1 cellular context compared by ENCODE assay signal in the genomic region with DNA sequence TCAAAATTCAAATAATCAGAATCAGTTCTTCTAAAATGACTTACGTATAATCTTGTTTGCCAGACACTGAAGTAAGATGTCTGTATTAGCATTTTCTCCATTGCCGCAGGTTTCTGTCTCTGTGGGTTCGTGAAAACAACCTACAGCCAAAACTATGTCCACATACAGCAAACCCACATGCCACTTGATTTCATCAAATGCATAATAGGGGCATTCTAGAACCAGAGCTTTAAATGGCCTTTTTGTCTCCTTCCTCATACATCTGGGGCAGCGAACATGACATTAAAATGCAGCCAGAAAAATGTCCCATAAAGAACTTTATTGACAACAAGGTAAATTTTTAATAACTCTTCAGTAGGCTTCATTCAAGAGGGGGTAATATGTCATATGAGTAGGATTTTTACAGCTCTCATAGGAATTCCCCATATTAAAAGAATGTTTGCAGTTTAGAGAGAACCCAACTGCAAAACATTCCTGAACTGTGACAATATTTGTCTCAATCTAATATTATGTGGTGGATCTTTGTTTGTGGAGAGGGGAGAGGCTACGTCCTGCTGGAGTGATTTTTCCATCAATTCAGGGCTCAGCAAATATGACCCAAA.
TF ChIP-seq lines count a peak whose summit lies in the region.

No MANE protein-coding gene starts in this region.

TF ChIP-seq in HepG2, 621 proteins besides CTCF, POLR2A, EP300 and RAD21 (continued from another document):
- TF ChIP-seq, protein P1, sequence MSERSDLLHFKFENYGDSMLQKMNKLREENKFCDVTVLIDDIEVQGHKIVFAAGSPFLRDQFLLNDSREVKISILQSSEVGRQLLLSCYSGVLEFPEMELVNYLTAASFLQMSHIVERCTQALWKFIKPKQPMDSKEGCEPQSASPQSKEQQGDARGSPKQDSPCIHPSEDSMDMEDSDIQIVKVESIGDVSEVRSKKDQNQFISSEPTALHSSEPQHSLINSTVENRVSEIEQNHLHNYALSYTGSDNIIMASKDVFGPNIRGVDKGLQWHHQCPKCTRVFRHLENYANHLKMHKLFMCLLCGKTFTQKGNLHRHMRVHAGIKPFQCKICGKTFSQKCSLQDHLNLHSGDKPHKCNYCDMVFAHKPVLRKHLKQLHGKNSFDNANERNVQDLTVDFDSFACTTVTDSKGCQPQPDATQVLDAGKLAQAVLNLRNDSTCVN (CRISPR knock-in tag; IDR thresholded peaks at IDR 0.05; ENCODE audit: borderline replicate concordance), result no peak
TF ChIP-seq in HepG2: peak in this region for 1.
